Comparison of ENCODE assay signal across 9 cellular contexts in the genomic region with DNA sequence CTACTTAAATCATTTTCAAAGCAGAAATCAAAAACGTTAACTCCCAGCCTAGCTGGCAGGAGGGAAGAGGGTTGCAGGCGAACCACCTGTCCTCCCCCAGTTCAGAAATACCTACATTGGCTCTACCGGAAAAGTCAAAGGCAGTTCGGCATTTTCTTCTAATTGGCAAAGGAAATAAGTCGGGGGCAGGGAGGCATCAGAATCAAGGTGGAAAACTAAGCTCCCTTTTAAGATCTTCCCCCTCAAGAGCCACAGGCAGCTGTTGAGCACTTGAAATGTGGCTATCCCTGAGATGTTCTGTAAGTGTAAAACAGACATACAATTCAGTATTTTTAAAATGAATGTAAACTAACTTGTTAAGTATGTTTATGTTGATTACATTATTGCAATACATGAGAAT. TPM values are rescaled to one million over a fixed set of nuclear protein-coding genes. Genes with fewer than 3 reads are reported as not detected.
DNase-seq lines count a peak whose midpoint lies in the region; ATAC-seq and TF ChIP-seq lines count a peak whose summit lies in the region.
"Had no signal": no experiment of that assay in that cellular context is flagged by ENCODE, and none has a peak within 500 bp of the region (broad histone marks: within the 10 kb centered on the region; RNA-seq: fewer than 3 reads in every experiment).

No MANE protein-coding gene starts in this region.

- H3K9me3 ChIP-seq in heart right ventricle = no peaks in the 10 kb centered on the region
- H3K9me3 ChIP-seq in mesenchymal stem cell (ENCODE audit: control insufficient read depth, low read length) = peaks cover 5% of the 10 kb centered on the region
- no peaks in the 10 kb centered on the region for H3K9me3 ChIP-seq in breast epithelium

- no peak overlapping the region for H2AK5ac ChIP-seq in mesenchymal stem cell (ENCODE audit: low read length, severe bottlenecking)

- H3K27me3 ChIP-seq in heart right ventricle = peaks cover 0 to 22% (median 0%) of the 10 kb centered on the region in 7 donors
- peaks cover 40 to 45% of the 10 kb centered on the region in 2 experiments for H3K27me3 ChIP-seq in mesenchymal stem cell (ENCODE audit: control insufficient read depth in 1 of 2, insufficient read depth in 1 of 2, low read length in 2 of 2)
- H3K27me3 ChIP-seq in breast epithelium = no peaks in the 10 kb centered on the region

- H2BK15ac ChIP-seq in mesenchymal stem cell (ENCODE audit: low read depth, poor library complexity, severe bottlenecking) = no peak overlapping the region

- no peak overlapping the region for H2BK12ac ChIP-seq in mesenchymal stem cell (ENCODE audit: low read length in 2 of 2)

- no peak overlapping the region for H3K4ac ChIP-seq in mesenchymal stem cell (ENCODE audit: low read depth in 1 of 2, low read length in 2 of 2)

- H4K91ac ChIP-seq in mesenchymal stem cell (ENCODE audit: low read length) = no peak overlapping the region

- H3K4me3 ChIP-seq in heart right ventricle (peak overlapping the region in 8 of 10 donors; percentile 59 to 86 (median 76)), mesenchymal stem cell (ENCODE audit: insufficient read depth in 1 of 2, low read depth in 1 of 2, low read length in 2 of 2) (no peak overlapping the region), breast epithelium (no peak overlapping the region)

- DNase-seq in heart right ventricle = no peak
- no peak for DNase-seq in cardiac septum (ENCODE audit: low spot score)
- no peak for DNase-seq in mesenchymal stem cell
- no peak for DNase-seq in type B pancreatic cell (ENCODE audit: extremely low spot score, unreplicated experiment)
- DNase-seq in SKM-1 treated with dmso at 0.1 percent for 144 hours (lab: John Stamatoyannopoulos, UW; ENCODE audit: unreplicated experiment) = no peak
- no peak for DNase-seq in NCI-H510A (lab: John Stamatoyannopoulos, UW)
- no peak for DNase-seq in breast epithelium (ENCODE audit: low spot score in 2 of 2)

- H3K18ac ChIP-seq in mesenchymal stem cell (ENCODE audit: low read depth in 1 of 2, low read length in 2 of 2) = no peak overlapping the region

- H3K36me3 Mint-ChIP-seq in activated T-helper 17 cell treated with anti-CD3 and anti-CD28 coated beads, Interleukin-2, amount 50 U/mL, for 72 hours (ENCODE audit: low read depth) = peaks cover 37% of the 10 kb centered on the region
- H3K36me3 Mint-ChIP-seq in type B pancreatic cell = no peaks in the 10 kb centered on the region

- H3K23ac ChIP-seq in mesenchymal stem cell (ENCODE audit: low read length in 2 of 2) = no peak overlapping the region

- H3K27ac ChIP-seq in heart right ventricle (peak overlapping the region in 4 of 10 donors; percentile 94 to 98 (median 96)), mesenchymal stem cell (ENCODE audit: low read length, poor library complexity, severe bottlenecking) (no peak overlapping the region), breast epithelium (no peak overlapping the region)
- H3K27ac ChIP-seq: C4-2B had no signal

- intact Hi-C loops in heart right ventricle (cut with DNase I) = loop anchor here in 8 of 10 donors (2.0 to 10.0 kb wide), 11 partner anchors 42 to 242 kb away; no protein-coding TSS in a partner anchor
- intact Hi-C loops in cardiac septum (cut with DNase I) = loop anchor here (2.0 to 5.0 kb wide), 5 partner anchors 42 to 232 kb away; no protein-coding TSS in a partner anchor
- intact Hi-C loops in breast epithelium (cut with DNase I; ENCODE audit: low total_unique reads) = no loop called here

- H2BK120ac ChIP-seq in mesenchymal stem cell (ENCODE audit: low read depth, low read length) = no peak overlapping the region

- peaks cover 34% of the 10 kb centered on the region for H3K4me1 Mint-ChIP-seq in activated T-helper 17 cell treated with anti-CD3 and anti-CD28 coated beads, Interleukin-2, amount 50 U/mL, for 72 hours
- H3K4me1 Mint-ChIP-seq in type B pancreatic cell (ENCODE audit: unreplicated experiment) = peaks cover 9% of the 10 kb centered on the region

- H3K36me3 ChIP-seq in heart right ventricle (peaks cover 0 to under 1% (median 0%) of the 10 kb centered on the region in 9 donors), mesenchymal stem cell (ENCODE audit: control insufficient read depth in 1 of 2, insufficient read depth in 2 of 2, low read depth in 1 of 2, low read length in 2 of 2) (no peaks in the 10 kb centered on the region), breast epithelium (no peaks in the 10 kb centered on the region)

- peak overlapping the region; percentile 99 for H3K4me3 Mint-ChIP-seq in activated T-helper 17 cell treated with anti-CD3 and anti-CD28 coated beads, Interleukin-2, amount 50 U/mL, for 72 hours
- peak overlapping the region; percentile 94 for H3K4me3 Mint-ChIP-seq in type B pancreatic cell

- no peaks in the 10 kb centered on the region for H3K79me1 ChIP-seq in mesenchymal stem cell (replicated peaks; ENCODE audit: low read length, poor library complexity, severe bottlenecking)

- WGBS in heart right ventricle, 2 donors = 25 to 27% methylated on average over 5 of the region's 5 CpGs
- 40% methylated on average over 2 of the region's 5 CpGs for WGBS in mesenchymal stem cell

- H3K4me2 ChIP-seq in mesenchymal stem cell (ENCODE audit: low read length, poor library complexity, severe bottlenecking) = no peak overlapping the region

- no peaks in the 10 kb centered on the region for H3K27me3 Mint-ChIP-seq in activated T-helper 17 cell treated with anti-CD3 and anti-CD28 coated beads, Interleukin-2, amount 50 U/mL, for 72 hours
- H3K27me3 Mint-ChIP-seq in type B pancreatic cell = peaks cover 64% of the 10 kb centered on the region

- H2BK5ac ChIP-seq in mesenchymal stem cell (ENCODE audit: low read depth, low read length, poor library complexity, severe bottlenecking) = no peak overlapping the region

- no peak for TF ChIP-seq CTCF in heart right ventricle (IDR thresholded peaks at IDR 0.05)
- no peak for TF ChIP-seq CTCF in type B pancreatic cell (conservative IDR thresholded peaks at IDR 0.05)
- TF ChIP-seq CTCF in breast epithelium (IDR thresholded peaks at IDR 0.05) = no peak

- no peak for TF ChIP-seq POLR2A in breast epithelium (IDR thresholded peaks at IDR 0.05)

- H3K27ac Mint-ChIP-seq in activated T-helper 17 cell treated with anti-CD3 and anti-CD28 coated beads, Interleukin-2, amount 50 U/mL, for 72 hours = peak overlapping the region; percentile 96
- no peak overlapping the region for H3K27ac Mint-ChIP-seq in type B pancreatic cell

- ATAC-seq in heart right ventricle = no peak
- ATAC-seq in activated T-helper 17 cell treated with anti-CD3 and anti-CD28 coated beads, Interleukin-2, amount 50 U/mL, for 72 hours (replicated peaks) = no peak

- H3K9ac ChIP-seq in mesenchymal stem cell (ENCODE audit: low read length) = peak overlapping the region; percentile 72

- H3K9me3 Mint-ChIP-seq in activated T-helper 17 cell treated with anti-CD3 and anti-CD28 coated beads, Interleukin-2, amount 50 U/mL, for 72 hours = no peaks in the 10 kb centered on the region
- no peaks in the 10 kb centered on the region for H3K9me3 Mint-ChIP-seq in type B pancreatic cell

- no peak overlapping the region for H3K14ac ChIP-seq in mesenchymal stem cell (ENCODE audit: low read length in 2 of 2)

- peaks cover 0 to 39% (median 17%) of the 10 kb centered on the region in 9 donors for H3K4me1 ChIP-seq in heart right ventricle
- H3K4me1 ChIP-seq in mesenchymal stem cell (ENCODE audit: control insufficient read depth, insufficient read depth, low read depth, low read length) = peaks cover 17% of the 10 kb centered on the region
- no peaks in the 10 kb centered on the region for H3K4me1 ChIP-seq in breast epithelium

- H2AFZ ChIP-seq in mesenchymal stem cell (ENCODE audit: low read depth, low read length) = no peak overlapping the region

- no peak overlapping the region for H4K8ac ChIP-seq in mesenchymal stem cell (ENCODE audit: low read length)

RNA-seq across cellular contexts. Expression of a gene that starts 1.0 kb away (rescaled TPM):
- total RNA-seq in heart right ventricle = 10 to 100 TPM in 9 of 10 donors, 1 to 10 TPM in 1; 8.8 to 18.0 (median 14.0) TPM
- polyA plus RNA-seq in heart right ventricle = 10 to 100 TPM in 1 of 2 donors, 1 to 10 TPM in 1; 8.5 to 14.3 TPM
- 11.4 TPM for total RNA-seq in cardiac septum
- total RNA-seq in activated T-helper 17 cell treated with anti-CD3 and anti-CD28 coated beads, Interleukin-2, amount 50 U/mL, for 72 hours = 100 to 1,000 TPM in 1 of 2 donors, 10 to 100 TPM in 1; 77.4 to 106 TPM
- polyA plus RNA-seq in mesenchymal stem cell (2013, experiment 1 of 2) = 0.25 TPM
- 0.26 TPM for polyA plus RNA-seq in mesenchymal stem cell (2013, experiment 2 of 2)
- 4.9 and 29.4 TPM in 2 replicates for total RNA-seq in type B pancreatic cell (ENCODE audit: low replicate concordance)
- 100 to 1,000 TPM in 1 of 3 donors, 10 to 100 TPM in 2; 49.5 to 110 (median 66.9) TPM for total RNA-seq in breast epithelium

Comparison
In these comparisons a context has a peak if more than half of its experiments do, and no peak if none do; other contexts are left out.
1. H3K4me3 ChIP-seq: peak in heart right ventricle (8 of 10); none in mesenchymal stem cell (0 of 2) and breast epithelium (0 of 3).